In genomic region chr1:89763649-89763986, GRCh38 we compare ENCODE assay signal across 8 cellular contexts. TPM values are rescaled to one million over a fixed set of nuclear protein-coding genes. Genes with fewer than 3 reads are reported as not detected.
DNase-seq lines count a peak whose midpoint lies in the region; ATAC-seq and TF ChIP-seq lines count a peak whose summit lies in the region.

No MANE protein-coding gene starts in this region.

- TF ChIP-seq CTCF in AG10803 (conservative IDR thresholded peaks at IDR 0.05; ENCODE audit: low read length) (no peak), KMS-11 (conservative IDR thresholded peaks at IDR 0.05; ENCODE audit: low read depth, low read length) (no peak), nephron (IDR thresholded peaks at IDR 0.05; ENCODE audit: unreplicated experiment in 3 of 3) (no peak)

- H3K9ac ChIP-seq in KMS-11 (peak overlapping the region; percentile 31; the same call in 1 of the 2 replicates), duodenal mucosa (ENCODE audit: low read depth in 1 of 2, low read length in 2 of 2) (peak overlapping the region; percentile 20 to 58)

- no peaks in the 10 kb centered on the region for H4K20me1 ChIP-seq in KMS-11 (ENCODE audit: insufficient read depth)

- intact Hi-C loops in sciatic nerve (cut with DNase I), result loop anchor here (5.0 to 10.0 kb wide), 2 partner anchors 131 to 279 kb away; partner anchors contain the start of gene LRRC8C

- peak overlapping the region; percentile 81 to 86 (median 86) for H3K4me3 Mint-ChIP-seq in nephron

- H2AFZ ChIP-seq in KMS-11 (ENCODE audit: low read depth), result peak overlapping the region; percentile 95

- H3K4me1 ChIP-seq in KMS-11 (ENCODE audit: low read depth, poor library complexity, severe bottlenecking) (no peaks in the 10 kb centered on the region), duodenal mucosa (ENCODE audit: control insufficient read depth in 1 of 2, insufficient read depth in 2 of 2, low read length in 2 of 2) (peaks cover 9 to 18% of the 10 kb centered on the region in 2 donors)

- H3K4me2 ChIP-seq in KMS-11, result peak overlapping the region; percentile 60

- DNase-seq in AG10803 (ENCODE audit: low read depth) (no peak), GM19240 (ENCODE audit: insufficient read length, low spot score) (no peak), sciatic nerve (ENCODE audit: low spot score) (no peak), C1 segment of cervical spinal cord (lab: John Stamatoyannopoulos, UW) (no peak)

- peaks cover 48% of the 10 kb centered on the region for H3K27me3 Mint-ChIP-seq in nephron (ENCODE audit: low read depth)

- no peaks in the 10 kb centered on the region for H3K9me3 ChIP-seq in duodenal mucosa (ENCODE audit: control insufficient read depth in 1 of 2, low read length in 2 of 2)

- no peaks in the 10 kb centered on the region for H3K9me3 Mint-ChIP-seq in nephron

- no peaks in the 10 kb centered on the region for H3K79me2 ChIP-seq in KMS-11 (ENCODE audit: insufficient read depth, low read depth)

- no peak for ATAC-seq in GM18907 (IDR thresholded peaks at IDR 0.05; ENCODE audit: unreplicated experiment)
- ATAC-seq in sciatic nerve, result no peak

- no peaks in the 10 kb centered on the region for H3K36me3 ChIP-seq in KMS-11 (ENCODE audit: insufficient read depth)
- no peaks in the 10 kb centered on the region for H3K36me3 ChIP-seq in duodenal mucosa (ENCODE audit: control insufficient read depth in 1 of 2, insufficient read depth in 2 of 2, low read length in 2 of 2)

- no peaks in the 10 kb centered on the region for H3K27me3 ChIP-seq in KMS-11 (ENCODE audit: insufficient read depth, low read depth)
- H3K27me3 ChIP-seq in duodenal mucosa (ENCODE audit: control insufficient read depth in 1 of 2, insufficient read depth in 2 of 2, low read length in 2 of 2), result no peaks in the 10 kb centered on the region

- H3K4me3 ChIP-seq in AG10803 (ENCODE audit: low read length) (peak overlapping the region; percentile 70), KMS-11 (IDR thresholded peaks at IDR 0.05; ENCODE audit: insufficient read depth, low read depth, low read length) (peak overlapping the region; percentile 52), duodenal mucosa (ENCODE audit: low read depth in 1 of 2, low read length in 2 of 2) (peak overlapping the region; percentile 74 to 75)

- H3K27ac ChIP-seq in KMS-11 (no peak overlapping the region), duodenal mucosa (ENCODE audit: low read depth, low read length) (no peak overlapping the region)

- H3K36me3 Mint-ChIP-seq in nephron (ENCODE audit: low read depth), result no peaks in the 10 kb centered on the region

- H3K27ac Mint-ChIP-seq in nephron, result no peak overlapping the region

- peaks cover 19% of the 10 kb centered on the region for H3K4me1 Mint-ChIP-seq in nephron

RNA-seq across cellular contexts. Expression of gene LRRC8D, which starts 57.2 kb away (rescaled TPM):
- total RNA-seq in sciatic nerve, result 24.2 TPM
